In the genomic region with DNA sequence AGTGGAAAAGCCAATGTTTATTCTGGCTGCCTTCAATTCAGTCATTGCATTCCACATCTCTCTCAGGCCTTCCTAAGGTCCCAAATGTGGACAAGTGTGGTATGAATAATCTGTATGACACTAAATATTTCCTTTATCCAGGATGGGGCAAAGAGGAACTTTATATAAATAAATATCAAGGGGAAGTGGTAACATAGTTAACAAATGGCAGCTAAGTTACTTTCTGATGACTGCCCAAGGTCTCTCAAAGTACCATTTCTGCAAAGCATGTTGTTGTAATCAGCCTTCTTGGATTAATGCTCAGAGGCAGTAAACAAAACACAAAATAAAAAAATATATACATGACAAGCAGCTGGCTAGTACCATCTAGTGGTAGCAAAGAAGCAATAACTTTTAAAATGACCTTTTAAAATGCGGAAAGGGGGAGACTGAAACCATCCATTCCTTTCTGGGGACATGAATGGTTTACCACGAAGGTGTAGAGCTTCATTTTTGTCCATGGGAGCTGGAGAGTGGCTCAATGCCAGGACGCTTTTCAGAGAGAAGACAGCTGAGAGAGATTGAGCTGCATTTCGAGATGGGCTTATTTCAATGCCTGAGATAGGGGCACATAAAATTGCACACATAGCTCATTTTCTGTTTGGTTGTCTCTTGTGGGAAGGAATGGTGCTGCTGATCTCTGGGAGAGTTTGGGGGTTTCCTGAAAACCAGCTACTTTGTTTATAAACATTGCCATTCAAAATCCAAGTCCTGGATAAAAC, we compare ENCODE assay signal across 7 cellular contexts.
A peak's percentile ranks its signal among the peaks of the same experiment; 100 is the strongest.
DNase-seq lines count a peak whose midpoint lies in the region; ATAC-seq and TF ChIP-seq lines count a peak whose summit lies in the region.

No MANE protein-coding gene starts in this region.

- H3K27me3 Mint-ChIP-seq in nephron (ENCODE audit: low read depth) = no peaks in the 10 kb centered on the region

- DNase-seq in NCI-H2081 treated with DMSO at 0.1 percent for 48 hours (lab: John Stamatoyannopoulos, UW) = peak; percentile 30
- DNase-seq in choroid plexus epithelial cell (ENCODE audit: low read depth) = peak; percentile 53
- DNase-seq in effector CD4-positive, alpha-beta T cell = no peak
- DNase-seq in activated effector memory CD4-positive, alpha-beta T cell treated with Interleukin-2 at 50 U/mL for 16 hours = no peak

- peaks cover 11% of the 10 kb centered on the region for H3K4me1 Mint-ChIP-seq in nephron

- no peak overlapping the region for H3K4me3 ChIP-seq in choroid plexus epithelial cell (ENCODE audit: low read depth, low read length)

- H3K27ac Mint-ChIP-seq in nephron = peak overlapping the region in 2 of 3 experiments; percentile 46 to 63

- H3K9me3 Mint-ChIP-seq in nephron = peaks cover 7% of the 10 kb centered on the region

- ATAC-seq in GM18498 (IDR thresholded peaks at IDR 0.05; ENCODE audit: unreplicated experiment) = peak; percentile 57
- no peak for ATAC-seq in HG02588 (IDR thresholded peaks at IDR 0.05; ENCODE audit: unreplicated experiment)

- H3K36me3 Mint-ChIP-seq in nephron (ENCODE audit: low read depth) = no peaks in the 10 kb centered on the region

- peak; percentile 60 for TF ChIP-seq CTCF in choroid plexus epithelial cell (conservative IDR thresholded peaks at IDR 0.05; ENCODE audit: low read depth, low read length)
- TF ChIP-seq CTCF in nephron (IDR thresholded peaks at IDR 0.05; ENCODE audit: unreplicated experiment in 3 of 3) = peak; percentile 58 to 61 (median 59)

- H3K4me3 Mint-ChIP-seq in nephron = peak overlapping the region in 2 of 3 experiments; percentile 1 to 47

Comparison
In these comparisons a context has a peak if more than half of its experiments do, and no peak if none do; other contexts are left out.
1. DNase-seq: peak in NCI-H2081 treated with DMSO at 0.1 percent for 48 hours (single experiment) and choroid plexus epithelial cell (single experiment); none in effector CD4-positive, alpha-beta T cell (single experiment) and activated effector memory CD4-positive, alpha-beta T cell treated with Interleukin-2 at 50 U/mL for 16 hours (single experiment).